11 cellular contexts compared by ENCODE assay signal in the genomic region with DNA sequence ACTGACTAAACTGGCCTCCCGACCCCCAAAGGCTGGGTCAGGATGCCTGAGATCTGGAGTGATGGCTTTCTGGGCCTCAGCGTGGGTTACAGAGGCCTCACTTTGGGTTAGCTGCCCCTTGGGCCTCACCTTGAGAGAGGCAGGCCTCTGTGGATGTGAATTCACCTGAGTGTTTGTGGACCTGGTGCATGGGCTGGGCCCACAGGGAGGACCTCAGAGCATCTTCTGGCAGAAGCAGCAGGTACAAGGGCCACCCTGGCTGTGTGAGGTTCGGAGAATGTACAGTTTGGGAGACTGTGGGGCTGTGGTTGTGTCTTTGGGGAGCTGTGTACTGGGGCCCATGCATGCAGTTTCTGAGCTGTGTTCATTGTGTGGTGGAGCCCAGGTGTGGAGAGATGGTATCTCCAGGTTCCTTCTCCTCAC. TPM values are rescaled to one million over a fixed set of nuclear protein-coding genes. Genes with fewer than 3 reads are reported as not detected.
A peak's percentile ranks its signal among the peaks of the same experiment; 100 is the strongest.
DNase-seq lines count a peak whose midpoint lies in the region; ATAC-seq and TF ChIP-seq lines count a peak whose summit lies in the region.
"Had no signal": no experiment of that assay in that cellular context is flagged by ENCODE, and none has a peak within 500 bp of the region (broad histone marks: within the 10 kb centered on the region; RNA-seq: fewer than 3 reads in every experiment).

No MANE protein-coding gene starts in this region.

- peak overlapping the region; percentile 51 for H3K4me3 ChIP-seq in CD8-positive, alpha-beta T cell (ENCODE audit: low read depth, low read length)
- H3K4me3 ChIP-seq in Peyer's patch (no peak overlapping the region), esophagus (ENCODE audit: low read depth in 1 of 2, low read length in 2 of 2) (no peak overlapping the region), psoas muscle (no peak overlapping the region)

- no peaks in the 10 kb centered on the region for H3K9me3 ChIP-seq in CD8-positive, alpha-beta T cell (ENCODE audit: low read length)
- no peaks in the 10 kb centered on the region for H3K9me3 ChIP-seq in Peyer's patch
- H3K9me3 ChIP-seq in esophagus (ENCODE audit: control insufficient read depth in 2 of 2, insufficient read depth in 1 of 2, low read depth in 1 of 2, low read length in 1 of 2), result no peaks in the 10 kb centered on the region
- H3K9me3 ChIP-seq in psoas muscle, result no peaks in the 10 kb centered on the region

- peak in 1 of 7 experiments; percentile 10 for DNase-seq in CD8-positive, alpha-beta T cell
- DNase-seq in Peyer's patch (peak in 1 of 3 donors; percentile 52), psoas muscle (peak in 1 of 2 donors; percentile 40), HuH-7 (ENCODE audit: low spot score) (no peak), NCI-H2196 treated with DMSO at 0.1 percent for 48 hours (lab: John Stamatoyannopoulos, UW; ENCODE audit: unreplicated experiment) (no peak)
- no peak for DNase-seq in activated effector memory CD4-positive, alpha-beta T cell treated with Interleukin-2 at 50 U/mL for 16 hours
- DNase-seq: Calu3; NCI-H1092; NK-92 treated with Interleukin-12 subunit alpha and Interleukin-12 subunit beta, amount 100 ng/mL, for 24 hours had no signal

- WGBS in esophagus, 2 donors, result 73 to 81% methylated on average over 3 of the region's 3 CpGs
- WGBS in psoas muscle, 3 donors, result 65 to 86% (median 84%) methylated on average over 3 of the region's 3 CpGs

- TF ChIP-seq POLR2A in Peyer's patch (IDR thresholded peaks at IDR 0.05) (no peak), GM18505 (IDR thresholded peaks at IDR 0.05; ENCODE audit: borderline replicate concordance, extremely low read depth, insufficient read depth, insufficient read length) (no peak)

- peak overlapping the region; percentile 80 for H3K27ac ChIP-seq in CD8-positive, alpha-beta T cell (ENCODE audit: low read depth, low read length)
- H3K27ac ChIP-seq in Peyer's patch, result peak overlapping the region; percentile 65 to 98 (median 90)
- peak overlapping the region; percentile 45 to 61 for H3K27ac ChIP-seq in esophagus (ENCODE audit: low read depth in 2 of 2, low read length in 1 of 2)
- H3K27ac ChIP-seq in psoas muscle, result peak overlapping the region; percentile 97

- ATAC-seq in CD8-positive, alpha-beta T cell, result no peak
- no peak for ATAC-seq in psoas muscle
- no peak for ATAC-seq in GM18505 (IDR thresholded peaks at IDR 0.05; ENCODE audit: unreplicated experiment)

- TF ChIP-seq CTCF in CD8-positive, alpha-beta T cell (IDR thresholded peaks at IDR 0.05), result no peak
- TF ChIP-seq CTCF in Peyer's patch (IDR thresholded peaks at IDR 0.05) (no peak), psoas muscle (IDR thresholded peaks at IDR 0.05) (no peak)

- no peaks in the 10 kb centered on the region for H3K27me3 Mint-ChIP-seq in CD8-positive, alpha-beta T cell (ENCODE audit: low read depth)

- H3K36me3 Mint-ChIP-seq in CD8-positive, alpha-beta T cell, result peaks cover 13% of the 10 kb centered on the region

- CTCF ChIA-PET in CD8-positive, alpha-beta T cell (lab: Charles Lee), result interaction anchor here (1.0 to 4.3 kb wide), 6 partner anchors 12 to 31 kb away, joined by 3 to 25 read pairs (median 4); no protein-coding TSS in a partner anchor

- intact Hi-C loops in CD8-positive, alpha-beta T cell (cut with DNase I, micrococcal nuclease), result loop anchor here in 1 of 2 experiments (10.0 kb wide), 1 partner anchor 232 kb away; no protein-coding TSS in a partner anchor
- intact Hi-C loops in psoas muscle (cut with DNase I), result no loop called here

- H3K36me3 ChIP-seq in CD8-positive, alpha-beta T cell (ENCODE audit: insufficient read depth, low read length), result peaks cover 8% of the 10 kb centered on the region
- H3K36me3 ChIP-seq in Peyer's patch (peaks cover 0 to 11% (median 0%) of the 10 kb centered on the region in 3 donors), esophagus (ENCODE audit: control insufficient read depth in 2 of 2, insufficient read depth in 2 of 2, low read length in 1 of 2) (peaks cover 0 to 2% of the 10 kb centered on the region in 2 donors), psoas muscle (ENCODE audit: insufficient read depth in 1 of 2, low read depth in 1 of 2) (peaks cover 0 to 9% of the 10 kb centered on the region in 2 donors)

- POLR2A ChIA-PET in CD8-positive, alpha-beta T cell (lab: Charles Lee), result interaction anchor here (1.0 to 4.8 kb wide), 5 partner anchors 8 to 18 kb away, joined by 3 to 20 read pairs (median 3); no protein-coding TSS in a partner anchor

- no peaks in the 10 kb centered on the region for H3K9me3 Mint-ChIP-seq in CD8-positive, alpha-beta T cell

- H3K27me3 ChIP-seq in CD8-positive, alpha-beta T cell (ENCODE audit: insufficient read depth, low read length), result no peaks in the 10 kb centered on the region
- no peaks in the 10 kb centered on the region for H3K27me3 ChIP-seq in Peyer's patch
- H3K27me3 ChIP-seq in esophagus (ENCODE audit: control insufficient read depth in 1 of 2, insufficient read depth in 2 of 2, low read length in 2 of 2), result no peaks in the 10 kb centered on the region
- no peaks in the 10 kb centered on the region for H3K27me3 ChIP-seq in psoas muscle (ENCODE audit: insufficient read depth in 3 of 3, low read length in 2 of 3)

- peak overlapping the region; percentile 65 for H3K4me3 Mint-ChIP-seq in CD8-positive, alpha-beta T cell

- peaks cover 87% of the 10 kb centered on the region for H3K4me1 Mint-ChIP-seq in CD8-positive, alpha-beta T cell (ENCODE audit: low read depth)

- H3K27ac Mint-ChIP-seq in CD8-positive, alpha-beta T cell, result peak overlapping the region; percentile 99

- peaks cover 92% of the 10 kb centered on the region for H3K4me1 ChIP-seq in CD8-positive, alpha-beta T cell (ENCODE audit: insufficient read depth, low read length)
- H3K4me1 ChIP-seq in Peyer's patch, result peaks cover 11 to 96% (median 73%) of the 10 kb centered on the region in 4 donors
- peaks cover 22 to 54% of the 10 kb centered on the region in 2 donors for H3K4me1 ChIP-seq in esophagus (ENCODE audit: control insufficient read depth in 2 of 2, insufficient read depth in 2 of 2, low read length in 1 of 2)
- H3K4me1 ChIP-seq in psoas muscle, result peaks cover 96% of the 10 kb centered on the region

RNA-seq across cellular contexts. Expression of gene RARA, which starts 18.3 kb away (rescaled TPM):
- 100 to 1,000 TPM; 133 TPM for total RNA-seq in CD8-positive, alpha-beta T cell
- total RNA-seq in Peyer's patch, result 10 to 100 TPM; 46.2 to 93.3 (median 72.1) TPM
- polyA plus RNA-seq in esophagus, result 1 to 10 TPM; 5.2 to 6.6 TPM
- total RNA-seq in psoas muscle, result 10 to 100 TPM; 15.0 to 51.1 (median 44.6) TPM
- 10 to 100 TPM; 15.0 to 76.9 (median 18.6) TPM for polyA plus RNA-seq in psoas muscle

RNA-seq across cellular contexts. Expression of gene GJD3, which starts 37.3 kb away (rescaled TPM):
- not detected for total RNA-seq in CD8-positive, alpha-beta T cell
- 1 to 10 TPM in 1 of 4 donors, not detected in 3; 1.6 TPM for total RNA-seq in Peyer's patch
- 1 to 10 TPM in 1 of 2 donors, under 1 TPM in 1; 0.68 to 1.0 TPM for polyA plus RNA-seq in esophagus
- total RNA-seq in psoas muscle, result 1 to 10 TPM in 2 of 4 donors, under 1 TPM in 2; 0.34 to 1.4 (median 0.82) TPM
- polyA plus RNA-seq in psoas muscle, result under 1 TPM in 2 of 3 donors, not detected in 1; 0.17 to 0.25 TPM

RNA-seq across cellular contexts. Expression of gene CDC6, which starts 39.6 kb away (rescaled TPM):
- total RNA-seq in CD8-positive, alpha-beta T cell, result 1 to 10 TPM; 2.0 to 2.9 TPM
- total RNA-seq in Peyer's patch (10 to 100 TPM in 1 of 4 donors, 1 to 10 TPM in 3; 2.5 to 21.5 (median 3.4) TPM), psoas muscle (under 1 TPM; 0.27 to 0.90 (median 0.42) TPM)
- polyA plus RNA-seq in esophagus (1 to 10 TPM; 5.1 to 7.5 TPM), psoas muscle (1 to 10 TPM in 2 of 3 donors, under 1 TPM in 1; 0.86 to 2.5 (median 1.4) TPM)
